In the genomic region with DNA sequence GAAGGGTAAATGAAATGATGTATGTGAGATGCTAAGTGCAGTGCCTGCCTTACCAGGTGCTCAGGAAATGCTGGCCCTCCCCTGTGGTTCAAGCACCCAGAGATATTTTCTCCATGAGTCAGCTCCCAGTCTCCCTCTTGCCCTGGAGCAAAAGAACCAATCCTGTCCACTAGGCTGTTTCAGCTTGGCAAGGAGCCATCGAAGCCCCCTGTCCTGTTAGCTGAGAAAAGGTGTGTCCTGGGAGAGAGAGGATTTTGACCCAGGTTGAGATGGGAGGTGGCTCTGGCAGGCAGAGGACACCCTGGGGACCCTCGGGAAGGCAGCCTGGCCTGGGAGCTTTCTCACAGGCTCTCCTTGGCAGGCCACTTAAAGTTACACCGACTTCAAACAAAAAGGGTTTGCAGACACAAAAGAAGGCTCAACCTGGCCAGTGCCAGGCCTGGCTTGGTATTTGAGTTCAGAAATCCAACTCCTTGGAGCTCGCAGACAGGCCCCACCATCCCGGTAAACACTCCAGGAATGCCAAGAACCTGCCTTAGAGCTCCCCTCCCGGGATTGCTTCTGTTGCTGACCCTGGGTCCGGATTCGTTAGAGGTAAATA, we compare ENCODE assay signal across 15 cellular contexts. TPM values are rescaled to one million over a fixed set of nuclear protein-coding genes. Genes with fewer than 3 reads are reported as not detected.
DNase-seq lines count a peak whose midpoint lies in the region; TF ChIP-seq lines count a peak whose summit lies in the region.
"Had no signal": no experiment of that assay in that cellular context is flagged by ENCODE, and none has a peak within 500 bp of the region (broad histone marks: within the 10 kb centered on the region; RNA-seq: fewer than 3 reads in every experiment).

No MANE protein-coding gene starts in this region.

- no peaks in the 10 kb centered on the region for H3K4me1 Mint-ChIP-seq in MCF 10A (ENCODE audit: insufficient read depth, unreplicated experiment)
- H3K4me1 Mint-ChIP-seq: activated naive CD8-positive, alpha-beta T cell treated with anti-CD3 and anti-CD28 coated beads, Interleukin-2, amount 10 ng/mL, durations not matched to agents 7 days and 5 days; IgD-negative memory B cell; nephron had no signal

- H3K27ac Mint-ChIP-seq in MCF 10A (ENCODE audit: low read depth, unreplicated experiment): no peak overlapping the region
- H3K27ac Mint-ChIP-seq: activated naive CD8-positive, alpha-beta T cell treated with anti-CD3 and anti-CD28 coated beads, Interleukin-2, amount 10 ng/mL, durations not matched to agents 7 days and 5 days; dendritic cell treated with granulocyte-macrophage colony-stimulating factor and Interleukin-4, amounts not matched to agents 40 ng/mL and 50 ng/mL, for 4 days; IgD-negative memory B cell; nephron had no signal

- H3K4me1 ChIP-seq in HUES6 (ENCODE audit: control insufficient read depth, insufficient read depth, low read length) (peaks cover 44% of the 10 kb centered on the region), transverse colon (no peaks in the 10 kb centered on the region), tibial artery (peaks cover 0 to 11% (median 4%) of the 10 kb centered on the region in 4 donors)
- H3K4me1 ChIP-seq: uterus had no signal

- intact Hi-C loops in MCF 10A (cut with micrococcal nuclease): no loop called here
- intact Hi-C loops in transverse colon (cut with DNase I; ENCODE audit: low total_unique reads): no loop called here
- intact Hi-C loops in tibial artery (cut with DNase I; ENCODE audit: low total_unique reads): no loop called here

- H3K4me3 ChIP-seq in HUES6 (ENCODE audit: low read depth, low read length) (no peak overlapping the region), transverse colon (no peak overlapping the region), tibial artery (no peak overlapping the region)
- H3K4me3 ChIP-seq: uterus had no signal

- in situ Hi-C loops in transverse colon (cut with MboI; ENCODE audit: low pct_ligation_motif_present in 1 of 4, low pct_unique_long_range_greater_than_20kb in 1 of 4, low sequenced_read_pairs in 3 of 4): no loop called here

- H3K4me3 Mint-ChIP-seq in MCF 10A (ENCODE audit: unreplicated experiment): no peak overlapping the region
- H3K4me3 Mint-ChIP-seq: activated naive CD8-positive, alpha-beta T cell treated with anti-CD3 and anti-CD28 coated beads, Interleukin-2, amount 10 ng/mL, durations not matched to agents 7 days and 5 days; dendritic cell treated with granulocyte-macrophage colony-stimulating factor and Interleukin-4, amounts not matched to agents 40 ng/mL and 50 ng/mL, for 4 days; IgD-negative memory B cell; nephron had no signal

- TF ChIP-seq CTCF in MCF 10A (IDR thresholded peaks at IDR 0.05; ENCODE audit: unreplicated experiment): no peak
- TF ChIP-seq CTCF in transverse colon (IDR thresholded peaks at IDR 0.05): no peak
- no peak for TF ChIP-seq CTCF in tibial artery (IDR thresholded peaks at IDR 0.05)

- 76% methylated on average over 8 of the region's 8 CpGs; no CpG with 5 or more reads in 1 of the 2 donors for WGBS in transverse colon (ENCODE audit: low coverage in 1 of 2), 2 donors

- TF ChIP-seq POLR2A in transverse colon (IDR thresholded peaks at IDR 0.05): no peak

- BruUV-seq in MCF 10A (replicated peaks; lab: Mats Ljungman, UMichigan): no TSS peak

- H3K9me3 Mint-ChIP-seq in MCF 10A (ENCODE audit: unreplicated experiment): peaks cover 15% of the 10 kb centered on the region
- H3K9me3 Mint-ChIP-seq: activated naive CD8-positive, alpha-beta T cell treated with anti-CD3 and anti-CD28 coated beads, Interleukin-2, amount 10 ng/mL, durations not matched to agents 7 days and 5 days; dendritic cell treated with granulocyte-macrophage colony-stimulating factor and Interleukin-4, amounts not matched to agents 40 ng/mL and 50 ng/mL, for 4 days had no signal

- H3K9me3 ChIP-seq in HUES6 (ENCODE audit: control insufficient read depth, insufficient read depth, low read depth, low read length): peaks cover 11% of the 10 kb centered on the region; the same call in 1 of the 2 replicates
- no peaks in the 10 kb centered on the region for H3K9me3 ChIP-seq in transverse colon
- H3K9me3 ChIP-seq in tibial artery: peaks cover 0 to 12% (median 0%) of the 10 kb centered on the region in 3 donors
- H3K9me3 ChIP-seq: uterus had no signal

- no peaks in the 10 kb centered on the region for H3K27me3 Mint-ChIP-seq in MCF 10A (ENCODE audit: insufficient read depth, unreplicated experiment)

- peak; percentile 91 for DNase-seq in A172 (ENCODE audit: low spot score)
- peak; percentile 70 for DNase-seq in MCF 10A (ENCODE audit: unreplicated experiment)
- peak; percentile 73 for DNase-seq in kidney tubule cell (ENCODE audit: low spot score)
- DNase-seq in NCI-H1105 (lab: John Stamatoyannopoulos, UW): no peak
- no peak for DNase-seq in transverse colon
- DNase-seq in tibial artery: no peak
- DNase-seq in amniotic stem cell (lab: John Stamatoyannopoulos, UW): no peak
- DNase-seq: activated naive CD8-positive, alpha-beta T cell treated with anti-CD3 and anti-CD28 coated beads, Interleukin-2, amount 10 ng/mL, durations not matched to agents 7 days and 5 days; DMS 273 treated with DMSO at 0.1 percent for 48 hours; NCI-H2029; uterus had no signal

- H3K27me3 ChIP-seq in HUES6 (ENCODE audit: control insufficient read depth, insufficient read depth, low read length) (peaks cover 29% of the 10 kb centered on the region), transverse colon (no peaks in the 10 kb centered on the region), tibial artery (no peaks in the 10 kb centered on the region)
- H3K27me3 ChIP-seq: uterus had no signal

- H3K9ac ChIP-seq in HUES6 (ENCODE audit: low read length): peak overlapping the region; percentile 22

- H3K27ac ChIP-seq in HUES6 (ENCODE audit: low read depth, low read length) (peak overlapping the region; percentile 37; the same call in 1 of the 2 replicates), transverse colon (no peak overlapping the region), tibial artery (no peak overlapping the region)
- H3K27ac ChIP-seq: uterus had no signal

- no peaks in the 10 kb centered on the region for H3K36me3 Mint-ChIP-seq in MCF 10A (ENCODE audit: insufficient read depth, unreplicated experiment)
- H3K36me3 Mint-ChIP-seq: activated naive CD8-positive, alpha-beta T cell treated with anti-CD3 and anti-CD28 coated beads, Interleukin-2, amount 10 ng/mL, durations not matched to agents 7 days and 5 days; IgD-negative memory B cell had no signal

- CTCF ChIA-PET in MCF 10A (lab: Yijun Ruan, JAX): interaction anchor here (1.0 to 1.5 kb wide), 3 partner anchors 16 to 53 kb away, joined by 3 read pairs; no protein-coding TSS in a partner anchor

- POLR2A ChIA-PET in MCF 10A (lab: Yijun Ruan, JAX): interaction anchor here (0.7 to 1.3 kb wide), 3 partner anchors 8 to 165 kb away, joined by 3 read pairs; no protein-coding TSS in a partner anchor

- TF ChIP-seq EP300 in transverse colon (IDR thresholded peaks at IDR 0.05; ENCODE audit: low read depth): no peak

- H3K36me3 ChIP-seq in HUES6 (ENCODE audit: control insufficient read depth, insufficient read depth, low read length): no peaks in the 10 kb centered on the region
- no peaks in the 10 kb centered on the region for H3K36me3 ChIP-seq in transverse colon
- H3K36me3 ChIP-seq in tibial artery: peaks cover 0 to 3% (median 0%) of the 10 kb centered on the region in 3 donors
- H3K36me3 ChIP-seq: uterus had no signal

RNA-seq across cellular contexts. Expression of gene NTN1, which starts 29.6 kb away (rescaled TPM):
- total RNA-seq in A172 (2014; rRNA removed; shearing (Covaris generic)): 4.8 and 4.9 TPM in 2 replicates
- 0.10 and 0.23 TPM in 2 replicates for total RNA-seq in MCF 10A (2022)
- 10 to 100 TPM in 1 of 4 donors, 1 to 10 TPM in 3; 3.6 to 20.6 (median 7.2) TPM for total RNA-seq in transverse colon

Comparison
In these comparisons a context has a peak if more than half of its experiments do, and no peak if none do; other contexts are left out.
1. DNase-seq: peak in A172 (single experiment), MCF 10A (single experiment) and kidney tubule cell (single experiment); none in NCI-H1105 (single experiment), transverse colon (single experiment), tibial artery (0 of 2) and amniotic stem cell (single experiment).